20 cellular contexts compared by ENCODE assay signal in the genomic region with DNA sequence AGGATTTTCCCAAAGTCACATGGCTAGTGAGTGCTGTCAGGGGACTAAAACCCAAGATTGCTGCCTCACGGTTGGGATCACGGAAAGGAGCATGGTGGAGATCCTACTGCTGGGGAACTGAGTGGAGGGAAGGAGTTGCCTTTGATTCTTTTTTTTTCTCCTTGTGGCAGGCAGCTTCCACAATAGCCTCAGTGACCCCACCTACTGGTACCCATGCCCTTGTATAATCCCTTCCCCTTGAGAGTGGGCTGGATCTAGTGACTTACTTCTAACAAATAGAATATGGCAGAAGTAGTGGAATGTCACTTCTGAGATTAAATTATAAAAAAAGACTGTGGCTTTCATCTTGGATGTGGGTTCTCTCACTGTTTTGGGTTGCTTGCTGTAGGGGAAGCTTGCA.
"Had no signal": no experiment of that assay in that cellular context is flagged by ENCODE, and none has a peak within 500 bp of the region (broad histone marks: within the 10 kb centered on the region; RNA-seq: fewer than 3 reads in every experiment).

No MANE protein-coding gene starts in this region.

- H3K9me3 ChIP-seq: transverse colon, vagina had no signal

- ATAC-seq: effector memory CD8-positive, alpha-beta T cell; heart left ventricle; lower lobe of right lung; naive thymus-derived CD4-positive, alpha-beta T cell; sciatic nerve; stimulated activated naive B cell treated with anti-CD40 and anti-IgM and Interleukin-4, amounts not matched to agents 10 μg/mL and 1 μg/mL and 100 μg/mL, for 72 hours had no signal

- H3K36me3 ChIP-seq: breast epithelium, heart left ventricle, lower lobe of right lung, transverse colon, vagina had no signal

- H3K4me1 ChIP-seq: breast epithelium, heart left ventricle, lower lobe of right lung, transverse colon, vagina had no signal

- H3K4me3 ChIP-seq: breast epithelium, heart left ventricle, lower lobe of right lung, transverse colon, vagina had no signal

- H3K27me3 ChIP-seq: breast epithelium, transverse colon, vagina had no signal

- H3K27ac ChIP-seq: breast epithelium, heart left ventricle, lower lobe of right lung, transverse colon, vagina had no signal

- DNase-seq: activated B cell treated with CpG ODN at 0.5 μM for 24 hours; activated CD4-positive, alpha-beta memory T cell treated with anti-CD3 and anti-CD28 coated beads for 36 hours; activated CD4-positive, alpha-beta T cell treated with anti-CD3 and anti-CD28 coated beads for 4 hours; activated naive CD4-positive, alpha-beta T cell treated with Interleukin-2 at 50 U/mL for 16 hours; activated naive CD8-positive, alpha-beta T cell treated with anti-CD3 and anti-CD28 coated beads for 36 hours; activated T-cell treated with anti-CD3 and anti-CD28 coated beads, Interleukin-2, amount 50 U/mL, for 48 hours; effector memory CD8-positive, alpha-beta T cell; heart left ventricle; kidney; lower lobe of right lung; small intestine; stimulated activated CD8-positive, alpha-beta memory T cell treated with anti-CD3 and anti-CD28 coated beads, Interleukin-4, amount 100 ng/mL, for 48 hours; stimulated activated naive B cell treated with anti-CD40 and anti-IgM and Interleukin-4, amounts not matched to agents 10 μg/mL and 1 μg/mL and 100 μg/mL, for 72 hours; transverse colon had no signal

- FAIRE-seq: astrocyte, colon, kidney, small intestine had no signal
